1 cellular context compared by ENCODE assay signal in the genomic region with DNA sequence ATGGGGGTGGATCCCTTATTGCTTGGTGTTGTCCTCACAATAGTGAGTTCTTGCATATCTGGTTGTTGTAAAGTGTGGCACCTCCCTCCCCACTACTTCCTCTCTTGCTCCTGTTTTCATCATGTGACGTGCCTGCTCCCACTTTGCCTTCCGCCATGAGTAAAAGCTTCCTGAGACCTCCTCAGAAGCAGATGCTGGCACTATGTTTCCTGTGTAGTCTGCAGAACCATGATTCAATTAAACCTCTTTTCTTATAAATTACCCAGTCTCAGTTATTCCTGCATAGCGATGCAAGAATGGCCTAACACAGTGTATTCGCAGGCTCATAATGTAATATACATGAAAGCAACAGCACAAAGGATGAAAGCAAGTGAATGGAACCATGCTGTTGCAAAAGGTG.
A peak's percentile ranks its signal among the peaks of the same experiment; 100 is the strongest.
TF ChIP-seq lines count a peak whose summit lies in the region.

No MANE protein-coding gene starts in this region.

TF ChIP-seq in K562, 482 proteins besides CTCF, POLR2A, EP300 and RAD21 (continues in another document):
- TF ChIP-seq HNRNPL (IDR thresholded peaks at IDR 0.05; ENCODE audit: low read depth, low read length) (no peak), MTA3 (IDR thresholded peaks at IDR 0.05; ENCODE audit: borderline replicate concordance) (0 out of 2 replicates have a peak, but pooled peaks have one; percentile 50), LEF1 (IDR thresholded peaks at IDR 0.05) (peak; percentile 20; the same call in 1 of the 2 replicates), ZNF41 (CRISPR knock-in tag; conservative IDR thresholded peaks at IDR 0.05) (peak; percentile 61; the same call in 1 of the 2 replicates), GABPB2 (CRISPR knock-in tag; conservative IDR thresholded peaks at IDR 0.05) (no peak), JUND (IDR thresholded peaks at IDR 0.05; ENCODE audit: borderline replicate concordance, low read depth, low read length) (peak; percentile 51), JUND (tag; IDR thresholded peaks at IDR 0.05; ENCODE audit: borderline replicate concordance, low read depth, low read length) (no peak), KLF1 (tag; IDR thresholded peaks at IDR 0.05) (no peak), ZFP1 (CRISPR knock-in tag; IDR thresholded peaks at IDR 0.05) (no peak), TOE1 (IDR thresholded peaks at IDR 0.05; ENCODE audit: borderline replicate concordance) (peak; percentile 70; the same call in 1 of the 2 replicates), TOE1 (CRISPR knock-in tag; IDR thresholded peaks at IDR 0.05; ENCODE audit: borderline replicate concordance, low read depth) (no peak), DMBX1 (CRISPR knock-in tag; IDR thresholded peaks at IDR 0.05; ENCODE audit: borderline replicate concordance) (peak; percentile 85; the same call in 1 of the 2 replicates), TCFL5 (CRISPR knock-in tag; conservative IDR thresholded peaks at IDR 0.05) (0 out of 2 replicates have a peak, but pooled peaks have one; percentile 47), FOSL1 (tag; conservative IDR thresholded peaks at IDR 0.05) (peak; percentile 35; the same call in 1 of the 2 replicates), TSC22D4 (tag; IDR thresholded peaks at IDR 0.05) (no peak), ZSCAN32 (CRISPR knock-in tag; IDR thresholded peaks at IDR 0.05) (peak; percentile 82), SIN3B (IDR thresholded peaks at IDR 0.05; ENCODE audit: low read depth) (no peak), ZNF175 (CRISPR knock-in tag; IDR thresholded peaks at IDR 0.05; ENCODE audit: low read depth) (peak; percentile 98), DDX20 (tag; IDR thresholded peaks at IDR 0.05; ENCODE audit: low read depth) (peak; percentile 51), GABPA (tag; conservative IDR thresholded peaks at IDR 0.05; ENCODE audit: low read depth) (peak; percentile 68), RCOR1 (IDR thresholded peaks at IDR 0.05; ENCODE audit: borderline replicate concordance in 1 of 2, low read depth in 2 of 2, low read length in 2 of 2) (no peak), STAT5B (CRISPR knock-in tag; IDR thresholded peaks at IDR 0.05) (no peak), ELF4 (CRISPR knock-in tag; IDR thresholded peaks at IDR 0.05) (peak; percentile 74; the same call in 1 of the 2 replicates), PYGO2 (tag; IDR thresholded peaks at IDR 0.05) (no peak), NFE2 (IDR thresholded peaks at IDR 0.05; ENCODE audit: low read depth) (no peak), RBFOX2 (IDR thresholded peaks at IDR 0.05; ENCODE audit: low read depth, low read length) (peak; percentile 34; the same call in 1 of the 2 replicates), FUS (optimal IDR thresholded peaks at IDR 0.05; ENCODE audit: low read depth, low read length) (no peak), ZNF197 (CRISPR knock-in tag; IDR thresholded peaks at IDR 0.05; ENCODE audit: low read depth) (no peak), ETV1 (tag; conservative IDR thresholded peaks at IDR 0.05; ENCODE audit: low read depth) (peak; percentile 89), NCOA6 (IDR thresholded peaks at IDR 0.05) (no peak), DPF2 (IDR thresholded peaks at IDR 0.05) (no peak), TCF7L2 (IDR thresholded peaks at IDR 0.05; ENCODE audit: low read depth, low read length) (no peak)
- TF ChIP-seq, protein P1, sequence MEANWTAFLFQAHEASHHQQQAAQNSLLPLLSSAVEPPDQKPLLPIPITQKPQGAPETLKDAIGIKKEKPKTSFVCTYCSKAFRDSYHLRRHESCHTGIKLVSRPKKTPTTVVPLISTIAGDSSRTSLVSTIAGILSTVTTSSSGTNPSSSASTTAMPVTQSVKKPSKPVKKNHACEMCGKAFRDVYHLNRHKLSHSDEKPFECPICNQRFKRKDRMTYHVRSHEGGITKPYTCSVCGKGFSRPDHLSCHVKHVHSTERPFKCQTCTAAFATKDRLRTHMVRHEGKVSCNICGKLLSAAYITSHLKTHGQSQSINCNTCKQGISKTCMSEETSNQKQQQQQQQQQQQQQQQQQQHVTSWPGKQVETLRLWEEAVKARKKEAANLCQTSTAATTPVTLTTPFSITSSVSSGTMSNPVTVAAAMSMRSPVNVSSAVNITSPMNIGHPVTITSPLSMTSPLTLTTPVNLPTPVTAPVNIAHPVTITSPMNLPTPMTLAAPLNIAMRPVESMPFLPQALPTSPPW (CRISPR knock-in tag; IDR thresholded peaks at IDR 0.05) = peak; percentile 50; the same call in 1 of the 2 replicates
- TF ChIP-seq, protein P2, sequence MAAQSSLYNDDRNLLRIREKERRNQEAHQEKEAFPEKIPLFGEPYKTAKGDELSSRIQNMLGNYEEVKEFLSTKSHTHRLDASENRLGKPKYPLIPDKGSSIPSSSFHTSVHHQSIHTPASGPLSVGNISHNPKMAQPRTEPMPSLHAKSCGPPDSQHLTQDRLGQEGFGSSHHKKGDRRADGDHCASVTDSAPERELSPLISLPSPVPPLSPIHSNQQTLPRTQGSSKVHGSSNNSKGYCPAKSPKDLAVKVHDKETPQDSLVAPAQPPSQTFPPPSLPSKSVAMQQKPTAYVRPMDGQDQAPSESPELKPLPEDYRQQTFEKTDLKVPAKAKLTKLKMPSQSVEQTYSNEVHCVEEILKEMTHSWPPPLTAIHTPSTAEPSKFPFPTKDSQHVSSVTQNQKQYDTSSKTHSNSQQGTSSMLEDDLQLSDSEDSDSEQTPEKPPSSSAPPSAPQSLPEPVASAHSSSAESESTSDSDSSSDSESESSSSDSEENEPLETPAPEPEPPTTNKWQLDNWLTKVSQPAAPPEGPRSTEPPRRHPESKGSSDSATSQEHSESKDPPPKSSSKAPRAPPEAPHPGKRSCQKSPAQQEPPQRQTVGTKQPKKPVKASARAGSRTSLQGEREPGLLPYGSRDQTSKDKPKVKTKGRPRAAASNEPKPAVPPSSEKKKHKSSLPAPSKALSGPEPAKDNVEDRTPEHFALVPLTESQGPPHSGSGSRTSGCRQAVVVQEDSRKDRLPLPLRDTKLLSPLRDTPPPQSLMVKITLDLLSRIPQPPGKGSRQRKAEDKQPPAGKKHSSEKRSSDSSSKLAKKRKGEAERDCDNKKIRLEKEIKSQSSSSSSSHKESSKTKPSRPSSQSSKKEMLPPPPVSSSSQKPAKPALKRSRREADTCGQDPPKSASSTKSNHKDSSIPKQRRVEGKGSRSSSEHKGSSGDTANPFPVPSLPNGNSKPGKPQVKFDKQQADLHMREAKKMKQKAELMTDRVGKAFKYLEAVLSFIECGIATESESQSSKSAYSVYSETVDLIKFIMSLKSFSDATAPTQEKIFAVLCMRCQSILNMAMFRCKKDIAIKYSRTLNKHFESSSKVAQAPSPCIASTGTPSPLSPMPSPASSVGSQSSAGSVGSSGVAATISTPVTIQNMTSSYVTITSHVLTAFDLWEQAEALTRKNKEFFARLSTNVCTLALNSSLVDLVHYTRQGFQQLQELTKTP (IDR thresholded peaks at IDR 0.05; ENCODE audit: low read depth in 1 of 2, partially characterized antibody in 2 of 2) = no peak
- TF ChIP-seq, protein P3, sequence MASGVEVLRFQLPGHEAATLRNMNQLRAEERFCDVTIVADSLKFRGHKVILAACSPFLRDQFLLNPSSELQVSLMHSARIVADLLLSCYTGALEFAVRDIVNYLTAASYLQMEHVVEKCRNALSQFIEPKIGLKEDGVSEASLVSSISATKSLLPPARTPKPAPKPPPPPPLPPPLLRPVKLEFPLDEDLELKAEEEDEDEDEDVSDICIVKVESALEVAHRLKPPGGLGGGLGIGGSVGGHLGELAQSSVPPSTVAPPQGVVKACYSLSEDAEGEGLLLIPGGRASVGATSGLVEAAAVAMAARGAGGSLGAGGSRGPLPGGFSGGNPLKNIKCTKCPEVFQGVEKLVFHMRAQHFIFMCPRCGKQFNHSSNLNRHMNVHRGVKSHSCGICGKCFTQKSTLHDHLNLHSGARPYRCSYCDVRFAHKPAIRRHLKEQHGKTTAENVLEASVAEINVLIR (CRISPR knock-in tag; IDR thresholded peaks at IDR 0.05) = 0 out of 2 replicates have a peak, but pooled peaks have one; percentile 19
- TF ChIP-seq, protein P4, sequence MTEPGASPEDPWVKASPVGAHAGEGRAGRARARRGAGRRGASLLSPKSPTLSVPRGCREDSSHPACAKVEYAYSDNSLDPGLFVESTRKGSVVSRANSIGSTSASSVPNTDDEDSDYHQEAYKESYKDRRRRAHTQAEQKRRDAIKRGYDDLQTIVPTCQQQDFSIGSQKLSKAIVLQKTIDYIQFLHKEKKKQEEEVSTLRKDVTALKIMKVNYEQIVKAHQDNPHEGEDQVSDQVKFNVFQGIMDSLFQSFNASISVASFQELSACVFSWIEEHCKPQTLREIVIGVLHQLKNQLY (CRISPR knock-in tag; conservative IDR thresholded peaks at IDR 0.05) = no peak
- TF ChIP-seq, protein P5, sequence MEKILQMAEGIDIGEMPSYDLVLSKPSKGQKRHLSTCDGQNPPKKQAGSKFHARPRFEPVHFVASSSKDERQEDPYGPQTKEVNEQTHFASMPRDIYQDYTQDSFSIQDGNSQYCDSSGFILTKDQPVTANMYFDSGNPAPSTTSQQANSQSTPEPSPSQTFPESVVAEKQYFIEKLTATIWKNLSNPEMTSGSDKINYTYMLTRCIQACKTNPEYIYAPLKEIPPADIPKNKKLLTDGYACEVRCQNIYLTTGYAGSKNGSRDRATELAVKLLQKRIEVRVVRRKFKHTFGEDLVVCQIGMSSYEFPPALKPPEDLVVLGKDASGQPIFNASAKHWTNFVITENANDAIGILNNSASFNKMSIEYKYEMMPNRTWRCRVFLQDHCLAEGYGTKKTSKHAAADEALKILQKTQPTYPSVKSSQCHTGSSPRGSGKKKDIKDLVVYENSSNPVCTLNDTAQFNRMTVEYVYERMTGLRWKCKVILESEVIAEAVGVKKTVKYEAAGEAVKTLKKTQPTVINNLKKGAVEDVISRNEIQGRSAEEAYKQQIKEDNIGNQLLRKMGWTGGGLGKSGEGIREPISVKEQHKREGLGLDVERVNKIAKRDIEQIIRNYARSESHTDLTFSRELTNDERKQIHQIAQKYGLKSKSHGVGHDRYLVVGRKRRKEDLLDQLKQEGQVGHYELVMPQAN (IDR thresholded peaks at IDR 0.05; ENCODE audit: borderline replicate concordance) = no peak
- TF ChIP-seq, protein P6, sequence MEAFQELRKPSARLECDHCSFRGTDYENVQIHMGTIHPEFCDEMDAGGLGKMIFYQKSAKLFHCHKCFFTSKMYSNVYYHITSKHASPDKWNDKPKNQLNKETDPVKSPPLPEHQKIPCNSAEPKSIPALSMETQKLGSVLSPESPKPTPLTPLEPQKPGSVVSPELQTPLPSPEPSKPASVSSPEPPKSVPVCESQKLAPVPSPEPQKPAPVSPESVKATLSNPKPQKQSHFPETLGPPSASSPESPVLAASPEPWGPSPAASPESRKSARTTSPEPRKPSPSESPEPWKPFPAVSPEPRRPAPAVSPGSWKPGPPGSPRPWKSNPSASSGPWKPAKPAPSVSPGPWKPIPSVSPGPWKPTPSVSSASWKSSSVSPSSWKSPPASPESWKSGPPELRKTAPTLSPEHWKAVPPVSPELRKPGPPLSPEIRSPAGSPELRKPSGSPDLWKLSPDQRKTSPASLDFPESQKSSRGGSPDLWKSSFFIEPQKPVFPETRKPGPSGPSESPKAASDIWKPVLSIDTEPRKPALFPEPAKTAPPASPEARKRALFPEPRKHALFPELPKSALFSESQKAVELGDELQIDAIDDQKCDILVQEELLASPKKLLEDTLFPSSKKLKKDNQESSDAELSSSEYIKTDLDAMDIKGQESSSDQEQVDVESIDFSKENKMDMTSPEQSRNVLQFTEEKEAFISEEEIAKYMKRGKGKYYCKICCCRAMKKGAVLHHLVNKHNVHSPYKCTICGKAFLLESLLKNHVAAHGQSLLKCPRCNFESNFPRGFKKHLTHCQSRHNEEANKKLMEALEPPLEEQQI (IDR thresholded peaks at IDR 0.05) = 0 out of 2 replicates have a peak, but pooled peaks have one; percentile 25
- TF ChIP-seq, protein P7, sequence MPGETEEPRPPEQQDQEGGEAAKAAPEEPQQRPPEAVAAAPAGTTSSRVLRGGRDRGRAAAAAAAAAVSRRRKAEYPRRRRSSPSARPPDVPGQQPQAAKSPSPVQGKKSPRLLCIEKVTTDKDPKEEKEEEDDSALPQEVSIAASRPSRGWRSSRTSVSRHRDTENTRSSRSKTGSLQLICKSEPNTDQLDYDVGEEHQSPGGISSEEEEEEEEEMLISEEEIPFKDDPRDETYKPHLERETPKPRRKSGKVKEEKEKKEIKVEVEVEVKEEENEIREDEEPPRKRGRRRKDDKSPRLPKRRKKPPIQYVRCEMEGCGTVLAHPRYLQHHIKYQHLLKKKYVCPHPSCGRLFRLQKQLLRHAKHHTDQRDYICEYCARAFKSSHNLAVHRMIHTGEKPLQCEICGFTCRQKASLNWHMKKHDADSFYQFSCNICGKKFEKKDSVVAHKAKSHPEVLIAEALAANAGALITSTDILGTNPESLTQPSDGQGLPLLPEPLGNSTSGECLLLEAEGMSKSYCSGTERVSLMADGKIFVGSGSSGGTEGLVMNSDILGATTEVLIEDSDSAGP (CRISPR knock-in tag; IDR thresholded peaks at IDR 0.05) = no peak
- TF ChIP-seq, protein P8, sequence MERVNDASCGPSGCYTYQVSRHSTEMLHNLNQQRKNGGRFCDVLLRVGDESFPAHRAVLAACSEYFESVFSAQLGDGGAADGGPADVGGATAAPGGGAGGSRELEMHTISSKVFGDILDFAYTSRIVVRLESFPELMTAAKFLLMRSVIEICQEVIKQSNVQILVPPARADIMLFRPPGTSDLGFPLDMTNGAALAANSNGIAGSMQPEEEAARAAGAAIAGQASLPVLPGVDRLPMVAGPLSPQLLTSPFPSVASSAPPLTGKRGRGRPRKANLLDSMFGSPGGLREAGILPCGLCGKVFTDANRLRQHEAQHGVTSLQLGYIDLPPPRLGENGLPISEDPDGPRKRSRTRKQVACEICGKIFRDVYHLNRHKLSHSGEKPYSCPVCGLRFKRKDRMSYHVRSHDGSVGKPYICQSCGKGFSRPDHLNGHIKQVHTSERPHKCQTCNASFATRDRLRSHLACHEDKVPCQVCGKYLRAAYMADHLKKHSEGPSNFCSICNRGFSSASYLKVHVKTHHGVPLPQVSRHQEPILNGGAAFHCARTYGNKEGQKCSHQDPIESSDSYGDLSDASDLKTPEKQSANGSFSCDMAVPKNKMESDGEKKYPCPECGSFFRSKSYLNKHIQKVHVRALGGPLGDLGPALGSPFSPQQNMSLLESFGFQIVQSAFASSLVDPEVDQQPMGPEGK (CRISPR knock-in tag; IDR thresholded peaks at IDR 0.05; ENCODE audit: borderline replicate concordance) = no peak
- TF ChIP-seq, protein P9, sequence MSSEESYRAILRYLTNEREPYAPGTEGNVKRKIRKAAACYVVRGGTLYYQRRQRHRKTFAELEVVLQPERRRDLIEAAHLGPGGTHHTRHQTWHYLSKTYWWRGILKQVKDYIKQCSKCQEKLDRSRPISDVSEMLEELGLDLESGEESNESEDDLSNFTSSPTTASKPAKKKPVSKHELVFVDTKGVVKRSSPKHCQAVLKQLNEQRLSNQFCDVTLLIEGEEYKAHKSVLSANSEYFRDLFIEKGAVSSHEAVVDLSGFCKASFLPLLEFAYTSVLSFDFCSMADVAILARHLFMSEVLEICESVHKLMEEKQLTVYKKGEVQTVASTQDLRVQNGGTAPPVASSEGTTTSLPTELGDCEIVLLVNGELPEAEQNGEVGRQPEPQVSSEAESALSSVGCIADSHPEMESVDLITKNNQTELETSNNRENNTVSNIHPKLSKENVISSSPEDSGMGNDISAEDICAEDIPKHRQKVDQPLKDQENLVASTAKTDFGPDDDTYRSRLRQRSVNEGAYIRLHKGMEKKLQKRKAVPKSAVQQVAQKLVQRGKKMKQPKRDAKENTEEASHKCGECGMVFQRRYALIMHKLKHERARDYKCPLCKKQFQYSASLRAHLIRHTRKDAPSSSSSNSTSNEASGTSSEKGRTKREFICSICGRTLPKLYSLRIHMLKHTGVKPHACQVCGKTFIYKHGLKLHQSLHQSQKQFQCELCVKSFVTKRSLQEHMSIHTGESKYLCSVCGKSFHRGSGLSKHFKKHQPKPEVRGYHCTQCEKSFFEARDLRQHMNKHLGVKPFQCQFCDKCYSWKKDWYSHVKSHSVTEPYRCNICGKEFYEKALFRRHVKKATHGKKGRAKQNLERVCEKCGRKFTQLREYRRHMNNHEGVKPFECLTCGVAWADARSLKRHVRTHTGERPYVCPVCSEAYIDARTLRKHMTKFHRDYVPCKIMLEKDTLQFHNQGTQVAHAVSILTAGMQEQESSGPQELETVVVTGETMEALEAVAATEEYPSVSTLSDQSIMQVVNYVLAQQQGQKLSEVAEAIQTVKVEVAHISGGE (CRISPR knock-in tag; IDR thresholded peaks at IDR 0.05) = peak in 1 of 3 experiments; percentile 54; a peak in 1 of 6 replicates
